In the genomic region with DNA sequence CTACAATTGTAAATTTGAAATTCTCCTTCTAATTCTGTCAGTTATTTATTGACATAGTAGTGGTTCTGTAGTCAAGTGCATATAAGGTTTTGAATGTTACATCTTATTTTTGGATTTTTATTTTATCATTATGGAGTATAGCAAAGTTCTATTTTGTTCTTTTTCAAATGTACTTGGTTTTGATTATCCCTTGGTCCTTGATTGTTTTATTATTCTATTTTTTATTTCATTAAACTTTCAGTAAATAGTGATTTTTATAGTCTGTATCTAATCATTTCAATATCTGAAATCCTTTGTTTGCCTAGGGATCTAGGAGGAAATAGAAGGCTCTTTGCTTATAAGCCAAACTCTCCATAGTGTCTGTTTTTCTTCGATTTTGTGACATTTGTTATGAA, we compare ENCODE assay signal across 16 cellular contexts.
A peak's percentile ranks its signal among the peaks of the same experiment; 100 is the strongest.
DNase-seq lines count a peak whose midpoint lies in the region; ATAC-seq and TF ChIP-seq lines count a peak whose summit lies in the region.
"Had no signal": no experiment of that assay in that cellular context is flagged by ENCODE, and none has a peak within 500 bp of the region (broad histone marks: within the 10 kb centered on the region; RNA-seq: fewer than 3 reads in every experiment).

No MANE protein-coding gene starts in this region.

- no peak for DNase-seq in activated CD8-positive, alpha-beta memory T cell treated with anti-CD3 and anti-CD28 coated beads, Interleukin-2, amount 10 ng/mL, durations not matched to agents 7 days and 5 days
- no peak for DNase-seq in activated CD8-positive, alpha-beta memory T cell treated with anti-CD3 and anti-CD28 coated beads, Interleukin-2, amount 50 U/mL, for 4 hours
- no peak for DNase-seq in activated naive CD8-positive, alpha-beta T cell treated with anti-CD3 and anti-CD28 coated beads, Interleukin-2, amount 10 ng/mL, durations not matched to agents 7 days and 5 days
- DNase-seq in neural progenitor cell (ENCODE audit: low spot score) (no peak), WTC11 (ENCODE audit: low spot score) (no peak), occipital lobe (lab: John Stamatoyannopoulos, UW) (no peak), inferior parietal cortex (ENCODE audit: extremely low spot score) (no peak)
- DNase-seq: dorsolateral prefrontal cortex; esophagus squamous epithelium; NCI-H1417 treated with DMSO at 0.1 percent for 48 hours; stimulated activated CD4-positive, alpha-beta T cell treated with anti-CD3 and anti-CD28 coated beads, Interleukin-12 subunit alpha, Interleukin-12 subunit beta, amount 100 ng/mL, for 4 hours had no signal

- H2AFZ ChIP-seq in Loucy (ENCODE audit: low read length) (no peak overlapping the region), neural progenitor cell (replicated peaks) (no peak overlapping the region)

- H4K20me1 ChIP-seq in Loucy (ENCODE audit: insufficient read depth, low read length, poor library complexity, severe bottlenecking) (no peaks in the 10 kb centered on the region), neural progenitor cell (ENCODE audit: low read depth) (no peaks in the 10 kb centered on the region)

- H3K27ac ChIP-seq in neural progenitor cell: no peak overlapping the region
- H3K27ac ChIP-seq: body of pancreas, vagina had no signal

- H3K4me2 ChIP-seq in Loucy (ENCODE audit: low read depth, low read length, poor library complexity, severe bottlenecking) (peak overlapping the region; percentile 80), neural progenitor cell (peak overlapping the region; percentile 19)

- H3K79me2 ChIP-seq in Loucy (ENCODE audit: insufficient read depth, low read length) (peaks cover 30% of the 10 kb centered on the region), neural progenitor cell (ENCODE audit: low read depth) (peaks cover 31% of the 10 kb centered on the region)

- H3K27ac Mint-ChIP-seq in activated CD8-positive, alpha-beta memory T cell treated with anti-CD3 and anti-CD28 coated beads, Interleukin-2, amount 10 ng/mL, durations not matched to agents 7 days and 5 days: peak overlapping the region; percentile 78
- H3K27ac Mint-ChIP-seq in activated naive CD8-positive, alpha-beta T cell treated with anti-CD3 and anti-CD28 coated beads, Interleukin-2, amount 10 ng/mL, durations not matched to agents 7 days and 5 days: peak overlapping the region; percentile 76
- H3K27ac Mint-ChIP-seq in neural progenitor cell (no peak overlapping the region), WTC11 (no peak overlapping the region)

- POLR2A ChIA-PET in activated naive CD8-positive, alpha-beta T cell treated with anti-CD3 and anti-CD28 coated beads, Interleukin-2, amount 10 ng/mL, durations not matched to agents 7 days and 5 days (lab: Charles Lee): interaction anchor here (0.6 to 12.1 kb wide), 17 partner anchors 12 to 1691 kb away, joined by 3 to 421 read pairs (median 17); a partner anchor contains a TSS
- POLR2A ChIA-PET in WTC11 (lab: Charles Lee): interaction anchor here (0.9 to 3.3 kb wide), 10 partner anchors 9 to 96 kb away, joined by 3 to 34 read pairs (median 6); a partner anchor contains a TSS

- H3K4me3 Mint-ChIP-seq in activated CD8-positive, alpha-beta memory T cell treated with anti-CD3 and anti-CD28 coated beads, Interleukin-2, amount 10 ng/mL, durations not matched to agents 7 days and 5 days: peak overlapping the region; percentile 53
- peak overlapping the region; percentile 89 for H3K4me3 Mint-ChIP-seq in activated naive CD8-positive, alpha-beta T cell treated with anti-CD3 and anti-CD28 coated beads, Interleukin-2, amount 10 ng/mL, durations not matched to agents 7 days and 5 days
- H3K4me3 Mint-ChIP-seq in neural progenitor cell: no peak overlapping the region
- no peak overlapping the region for H3K4me3 Mint-ChIP-seq in WTC11

- peak overlapping the region; percentile 9 for H3K4me3 ChIP-seq in Loucy (ENCODE audit: low read length, poor library complexity, severe bottlenecking)
- no peak overlapping the region for H3K4me3 ChIP-seq in neural progenitor cell
- H3K4me3 ChIP-seq: body of pancreas, dorsolateral prefrontal cortex, esophagus squamous epithelium, lung, vagina had no signal

- no peaks in the 10 kb centered on the region for H3K9me3 Mint-ChIP-seq in activated CD8-positive, alpha-beta memory T cell treated with anti-CD3 and anti-CD28 coated beads, Interleukin-2, amount 10 ng/mL, durations not matched to agents 7 days and 5 days (ENCODE audit: low read depth)
- no peaks in the 10 kb centered on the region for H3K9me3 Mint-ChIP-seq in activated naive CD8-positive, alpha-beta T cell treated with anti-CD3 and anti-CD28 coated beads, Interleukin-2, amount 10 ng/mL, durations not matched to agents 7 days and 5 days
- H3K9me3 Mint-ChIP-seq in neural progenitor cell (no peaks in the 10 kb centered on the region), WTC11 (no peaks in the 10 kb centered on the region)
- H3K9me3 Mint-ChIP-seq: nephron progenitor cell had no signal

- H3K9ac ChIP-seq in Loucy (ENCODE audit: low read depth, low read length, poor library complexity, severe bottlenecking) (peak overlapping the region; percentile 96), neural progenitor cell (no peak overlapping the region)

- no peak for ATAC-seq in activated CD8-positive, alpha-beta memory T cell treated with anti-CD3 and anti-CD28 coated beads, Interleukin-2, amount 10 ng/mL, durations not matched to agents 7 days and 5 days
- ATAC-seq in activated naive CD8-positive, alpha-beta T cell treated with anti-CD3 and anti-CD28 coated beads, Interleukin-2, amount 10 ng/mL, durations not matched to agents 7 days and 5 days (ENCODE audit: low read depth): no peak
- no peak for ATAC-seq in WTC11
- ATAC-seq: body of pancreas had no signal

- H3K27me3 ChIP-seq in Loucy (ENCODE audit: insufficient read depth, low read length, poor library complexity, severe bottlenecking) (no peaks in the 10 kb centered on the region), neural progenitor cell (no peaks in the 10 kb centered on the region)
- H3K27me3 ChIP-seq: body of pancreas, dorsolateral prefrontal cortex, vagina had no signal

- H3K9me3 ChIP-seq in Loucy (ENCODE audit: insufficient read depth, low read depth, low read length) (no peaks in the 10 kb centered on the region), neural progenitor cell (ENCODE audit: low read depth) (no peaks in the 10 kb centered on the region)
- H3K9me3 ChIP-seq: body of pancreas, esophagus squamous epithelium, vagina had no signal

- H3K36me3 Mint-ChIP-seq in activated CD8-positive, alpha-beta memory T cell treated with anti-CD3 and anti-CD28 coated beads, Interleukin-2, amount 10 ng/mL, durations not matched to agents 7 days and 5 days: peaks cover 3% of the 10 kb centered on the region
- no peaks in the 10 kb centered on the region for H3K36me3 Mint-ChIP-seq in activated naive CD8-positive, alpha-beta T cell treated with anti-CD3 and anti-CD28 coated beads, Interleukin-2, amount 10 ng/mL, durations not matched to agents 7 days and 5 days
- no peaks in the 10 kb centered on the region for H3K36me3 Mint-ChIP-seq in neural progenitor cell
- no peaks in the 10 kb centered on the region for H3K36me3 Mint-ChIP-seq in WTC11

- peaks cover 35% of the 10 kb centered on the region for H3K4me1 ChIP-seq in Loucy (ENCODE audit: insufficient read depth, low read length, poor library complexity, severe bottlenecking)
- H3K4me1 ChIP-seq in neural progenitor cell: peaks cover 6% of the 10 kb centered on the region

- no peaks in the 10 kb centered on the region for H3K27me3 Mint-ChIP-seq in activated CD8-positive, alpha-beta memory T cell treated with anti-CD3 and anti-CD28 coated beads, Interleukin-2, amount 10 ng/mL, durations not matched to agents 7 days and 5 days
- no peaks in the 10 kb centered on the region for H3K27me3 Mint-ChIP-seq in activated naive CD8-positive, alpha-beta T cell treated with anti-CD3 and anti-CD28 coated beads, Interleukin-2, amount 10 ng/mL, durations not matched to agents 7 days and 5 days
- H3K27me3 Mint-ChIP-seq in neural progenitor cell (ENCODE audit: insufficient read depth, low read depth): peaks cover 7% of the 10 kb centered on the region
- no peaks in the 10 kb centered on the region; the same call in 1 of the 2 replicates for H3K27me3 Mint-ChIP-seq in WTC11 (ENCODE audit: low read depth)

- no peak for TF ChIP-seq CTCF in Loucy (conservative IDR thresholded peaks at IDR 0.05; ENCODE audit: low read length)
- TF ChIP-seq CTCF in neural progenitor cell (IDR thresholded peaks at IDR 0.05): no peak
- TF ChIP-seq CTCF in WTC11 (IDR thresholded peaks at IDR 0.05): no peak

- H3F3A ChIP-seq in Loucy (ENCODE audit: low read depth) (peaks cover 9% of the 10 kb centered on the region), neural progenitor cell (ENCODE audit: low read depth) (peaks cover 42% of the 10 kb centered on the region)

- CTCF ChIA-PET in activated CD8-positive, alpha-beta memory T cell treated with anti-CD3 and anti-CD28 coated beads, Interleukin-2, amount 10 ng/mL, durations not matched to agents 7 days and 5 days (lab: Charles Lee): interaction anchor here (0.7 to 3.0 kb wide), 9 partner anchors 9 to 143 kb away, joined by 3 to 11 read pairs (median 4); a partner anchor contains a TSS
- CTCF ChIA-PET in WTC11 (lab: Charles Lee): interaction anchor here (1.0 to 1.2 kb wide), 8 partner anchors 13 to 420 kb away, joined by 3 to 10 read pairs (median 4); a partner anchor contains a TSS

- no peaks in the 10 kb centered on the region for H3K9me2 ChIP-seq in Loucy (replicated peaks; ENCODE audit: low read depth, low read length)

- no peaks in the 10 kb centered on the region for H3K36me3 ChIP-seq in Loucy (ENCODE audit: insufficient read depth, low read length)
- H3K36me3 ChIP-seq in neural progenitor cell: no peaks in the 10 kb centered on the region
- H3K36me3 ChIP-seq: esophagus squamous epithelium, vagina had no signal

- peaks cover 30% of the 10 kb centered on the region for H3K4me1 Mint-ChIP-seq in activated CD8-positive, alpha-beta memory T cell treated with anti-CD3 and anti-CD28 coated beads, Interleukin-2, amount 10 ng/mL, durations not matched to agents 7 days and 5 days
- peaks cover 39% of the 10 kb centered on the region for H3K4me1 Mint-ChIP-seq in activated naive CD8-positive, alpha-beta T cell treated with anti-CD3 and anti-CD28 coated beads, Interleukin-2, amount 10 ng/mL, durations not matched to agents 7 days and 5 days
- H3K4me1 Mint-ChIP-seq in neural progenitor cell: peaks cover 34% of the 10 kb centered on the region
- peaks cover 29% of the 10 kb centered on the region for H3K4me1 Mint-ChIP-seq in WTC11

TF ChIP-seq in WTC11, 78 proteins besides CTCF, POLR2A, EP300 and RAD21 (continues in another document):
- TF ChIP-seq MXD4 (CRISPR knock-in tag; IDR thresholded peaks at IDR 0.05; ENCODE audit: borderline replicate concordance) (no peak), SMAD4 (CRISPR knock-in tag; IDR thresholded peaks at IDR 0.05) (no peak)

Comparison
In these comparisons a context has a peak if more than half of its experiments do, and no peak if none do; other contexts are left out.
1. H3K27ac Mint-ChIP-seq: peak in activated CD8-positive, alpha-beta memory T cell treated with anti-CD3 and anti-CD28 coated beads, Interleukin-2, amount 10 ng/mL, durations not matched to agents 7 days and 5 days (single experiment) and activated naive CD8-positive, alpha-beta T cell treated with anti-CD3 and anti-CD28 coated beads, Interleukin-2, amount 10 ng/mL, durations not matched to agents 7 days and 5 days (single experiment); none in neural progenitor cell (single experiment) and WTC11 (single experiment).
2. H3K4me3 Mint-ChIP-seq: peak in activated CD8-positive, alpha-beta memory T cell treated with anti-CD3 and anti-CD28 coated beads, Interleukin-2, amount 10 ng/mL, durations not matched to agents 7 days and 5 days (single experiment) and activated naive CD8-positive, alpha-beta T cell treated with anti-CD3 and anti-CD28 coated beads, Interleukin-2, amount 10 ng/mL, durations not matched to agents 7 days and 5 days (single experiment); none in neural progenitor cell (single experiment) and WTC11 (single experiment).